ENCODE assay signal across 8 cellular contexts in the genomic region with DNA sequence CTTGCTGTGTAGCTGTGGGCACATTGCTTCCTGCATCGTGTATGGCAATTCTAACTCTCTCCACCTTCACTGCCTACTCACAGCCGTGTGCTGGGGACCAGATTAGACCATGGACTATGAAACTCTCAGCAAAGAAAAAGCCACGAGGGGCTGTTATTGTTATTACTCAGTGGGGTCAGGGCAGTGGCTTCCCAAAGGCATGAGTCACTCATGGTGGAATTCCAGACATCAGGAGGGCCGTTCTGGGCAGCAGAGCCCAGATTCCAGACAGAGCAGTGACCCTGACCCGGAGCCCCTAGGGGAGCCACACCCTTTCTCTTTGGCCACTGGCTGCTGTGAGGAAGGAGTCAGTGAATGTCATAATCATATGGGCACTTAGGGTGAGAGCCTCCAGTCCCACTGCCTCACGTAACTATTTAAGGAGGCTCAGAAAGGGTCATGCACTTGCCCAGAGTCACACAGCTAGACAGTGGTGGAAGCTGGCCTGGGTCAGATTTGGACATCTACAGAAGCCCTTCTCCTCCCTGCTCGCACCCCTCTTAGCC. TPM values are rescaled to one million over a fixed set of nuclear protein-coding genes. Genes with fewer than 3 reads are reported as not detected.
DNase-seq lines count a peak whose midpoint lies in the region; ATAC-seq and TF ChIP-seq lines count a peak whose summit lies in the region.

No MANE protein-coding gene starts in this region.

- no peak overlapping the region for H3K27ac Mint-ChIP-seq in activated naive CD4-positive, alpha-beta T cell treated with anti-CD3 and anti-CD28 coated beads, Interleukin-2, amount 50 U/mL, for 72 hours

- H3K4me3 ChIP-seq in adipocyte (ENCODE audit: low read length), result peak overlapping the region; percentile 19
- no peak overlapping the region for H3K4me3 ChIP-seq in sigmoid colon

- no peaks in the 10 kb centered on the region for H3K36me3 ChIP-seq in adipocyte (ENCODE audit: control insufficient read depth, insufficient read depth, low read length, severe bottlenecking)
- H3K36me3 ChIP-seq in sigmoid colon, result no peaks in the 10 kb centered on the region

- no peak for TF ChIP-seq POLR2A in sigmoid colon (IDR thresholded peaks at IDR 0.05)

- H3K4me1 ChIP-seq in adipocyte (ENCODE audit: control insufficient read depth, insufficient read depth, low read length) (peaks cover 57% of the 10 kb centered on the region), sigmoid colon (peaks cover 0 to 26% (median 16%) of the 10 kb centered on the region in 4 donors)

- peak overlapping the region; percentile 50 to 90 (median 62) for H3K27ac ChIP-seq in sigmoid colon

- DNase-seq in GM04504 (ENCODE audit: low read depth) (peak; percentile 94), adipocyte (ENCODE audit: low read depth) (peak; percentile 98), Right ventricle myocardium superior (peak; percentile 84), sigmoid colon (peak; percentile 91), superior temporal gyrus (ENCODE audit: extremely low spot score) (no peak), medulla oblongata (ENCODE audit: extremely low spot score) (no peak), NCI-H510A (lab: John Stamatoyannopoulos, UW) (no peak)
- no peak for DNase-seq in activated naive CD4-positive, alpha-beta T cell treated with anti-CD3 and anti-CD28 coated beads, Interleukin-2, amount 50 U/mL, for 72 hours (ENCODE audit: low spot score in 2 of 2)

- H3K36me3 Mint-ChIP-seq in activated naive CD4-positive, alpha-beta T cell treated with anti-CD3 and anti-CD28 coated beads, Interleukin-2, amount 50 U/mL, for 72 hours, result peaks cover 4 to 11% of the 10 kb centered on the region in 2 donors

- peak overlapping the region; percentile 81 for H3K9ac ChIP-seq in adipocyte (ENCODE audit: low read length)

- no peaks in the 10 kb centered on the region for H3K9me3 ChIP-seq in adipocyte (ENCODE audit: control insufficient read depth, low read length)
- H3K9me3 ChIP-seq in sigmoid colon, result no peaks in the 10 kb centered on the region

- WGBS in sigmoid colon, 2 donors, result 41 to 59% methylated on average over 7 of the region's 7 CpGs

- H3K27me3 ChIP-seq in adipocyte (replicated peaks; ENCODE audit: control insufficient read depth, insufficient read depth, low read length) (no peaks in the 10 kb centered on the region), sigmoid colon (no peaks in the 10 kb centered on the region)

- TF ChIP-seq CTCF in sigmoid colon (IDR thresholded peaks at IDR 0.05), result no peak

- ATAC-seq in Right ventricle myocardium superior (ENCODE audit: poor library complexity), result peak; percentile 74
- ATAC-seq in activated naive CD4-positive, alpha-beta T cell treated with anti-CD3 and anti-CD28 coated beads, Interleukin-2, amount 50 U/mL, for 72 hours, result no peak

- TF ChIP-seq EP300 in sigmoid colon (IDR thresholded peaks at IDR 0.05), result peak in 2 of 4 donors; percentile 49

- intact Hi-C loops in Right ventricle myocardium superior (cut with DNase I), result no loop called here
- intact Hi-C loops in sigmoid colon (cut with DNase I), result no loop called here

- no peaks in the 10 kb centered on the region for H3K9me3 Mint-ChIP-seq in activated naive CD4-positive, alpha-beta T cell treated with anti-CD3 and anti-CD28 coated beads, Interleukin-2, amount 50 U/mL, for 72 hours

RNA-seq across cellular contexts. Expression of gene CCN5, which starts 22.2 kb away (rescaled TPM):
- 15.8 TPM for total RNA-seq in Right ventricle myocardium superior
- 10 to 100 TPM in 3 of 4 donors, 1 to 10 TPM in 1; 5.0 to 48.7 (median 18.5) TPM for total RNA-seq in sigmoid colon
- polyA plus RNA-seq in sigmoid colon, result 10 to 100 TPM in 1 of 3 donors, 1 to 10 TPM in 2; 1.0 to 21.0 (median 2.8) TPM
- total RNA-seq in activated naive CD4-positive, alpha-beta T cell treated with anti-CD3 and anti-CD28 coated beads, Interleukin-2, amount 50 U/mL, for 72 hours, result not detected

RNA-seq across cellular contexts. Expression of gene ADA, which starts 41.5 kb away (rescaled TPM):
- 8.9 TPM for total RNA-seq in Right ventricle myocardium superior
- 10 to 100 TPM in 3 of 4 donors, 1 to 10 TPM in 1; 4.3 to 17.1 (median 11.7) TPM for total RNA-seq in sigmoid colon
- polyA plus RNA-seq in sigmoid colon, result 10 to 100 TPM in 1 of 3 donors, 1 to 10 TPM in 2; 2.5 to 13.8 (median 4.8) TPM
- 10 to 100 TPM; 33.4 to 54.9 TPM for total RNA-seq in activated naive CD4-positive, alpha-beta T cell treated with anti-CD3 and anti-CD28 coated beads, Interleukin-2, amount 50 U/mL, for 72 hours

RNA-seq across cellular contexts. Expression of gene KCNK15, which starts 52.7 kb away (rescaled TPM):
- total RNA-seq in Right ventricle myocardium superior (0.19 TPM), sigmoid colon (1 to 10 TPM in 2 of 4 donors, under 1 TPM in 2; 0.55 to 2.1 (median 1.0) TPM)
- under 1 TPM in 2 of 3 donors, not detected in 1; 0.28 to 0.60 TPM for polyA plus RNA-seq in sigmoid colon
- total RNA-seq in activated naive CD4-positive, alpha-beta T cell treated with anti-CD3 and anti-CD28 coated beads, Interleukin-2, amount 50 U/mL, for 72 hours, result under 1 TPM; 0.09 to 0.37 TPM

Comparison
In these comparisons a context has a peak if more than half of its experiments do, and no peak if none do; other contexts are left out.
1. DNase-seq: peak in GM04504 (single experiment), adipocyte (single experiment), Right ventricle myocardium superior (single experiment) and sigmoid colon (single experiment); none in superior temporal gyrus (single experiment), medulla oblongata (single experiment), NCI-H510A (single experiment) and activated naive CD4-positive, alpha-beta T cell treated with anti-CD3 and anti-CD28 coated beads, Interleukin-2, amount 50 U/mL, for 72 hours (0 of 2).
2. RNA of gene CCN5, which starts 22.2 kb away (total RNA-seq): 5.0 to 48.7 TPM in sigmoid colon and 15.8 TPM in Right ventricle myocardium superior (single experiment); not detected in activated naive CD4-positive, alpha-beta T cell treated with anti-CD3 and anti-CD28 coated beads, Interleukin-2, amount 50 U/mL, for 72 hours; every median in the first group is over 4 times any median in the second.